ENCODE assay signal across 20 cellular contexts in the genomic region with DNA sequence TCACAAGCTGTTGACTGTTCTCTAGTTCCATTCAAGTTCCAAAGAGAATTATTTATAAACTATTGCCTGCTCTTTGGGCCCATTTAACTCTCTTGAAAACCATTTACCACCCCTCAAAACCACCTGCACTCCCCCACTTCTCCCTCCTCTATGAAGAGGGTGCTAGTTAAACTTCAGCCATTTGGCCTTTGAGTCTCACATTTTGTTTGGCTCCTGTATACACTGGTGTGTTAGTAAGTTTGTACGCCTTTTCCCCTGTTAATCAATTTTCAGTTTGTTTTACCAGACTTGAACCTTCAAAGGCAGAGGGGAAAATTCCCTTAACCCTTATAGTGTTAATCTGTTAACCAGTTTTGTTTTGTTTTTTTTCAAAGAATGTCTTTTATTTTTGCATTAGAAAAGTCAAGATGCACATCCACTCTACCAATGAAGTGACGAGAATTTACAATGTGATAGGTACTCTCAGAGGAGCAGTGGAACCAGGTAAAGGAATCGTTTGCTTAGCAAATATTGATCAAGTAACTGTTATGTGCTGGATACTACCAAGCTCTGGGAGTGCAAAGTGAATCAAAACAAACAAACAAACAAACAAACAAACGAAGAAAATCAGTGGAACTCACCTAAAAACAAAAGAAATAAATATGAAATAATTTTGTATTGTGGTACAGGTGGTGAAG. TPM values are rescaled to one million over a fixed set of nuclear protein-coding genes. Genes with fewer than 3 reads are reported as not detected.
"Had no signal": no experiment of that assay in that cellular context is flagged by ENCODE, and none has a peak within 500 bp of the region (broad histone marks: within the 10 kb centered on the region; RNA-seq: fewer than 3 reads in every experiment).

No MANE protein-coding gene starts in this region.

RNA-seq across cellular contexts. Expression of gene TRIM77, which starts 40.0 kb away (rescaled TPM):
- total RNA-seq: chondrocyte, colonic mucosa, dermis microvascular lymphatic vessel endothelial cell, endodermal cell, esophagus mucosa, esophagus squamous epithelium, gastrocnemius medialis, glomerular endothelial cell, heart right ventricle, kidney epithelial cell, left cardiac atrium, left ventricle myocardium inferior, lower leg skin, lower lobe of right lung, lung microvascular endothelial cell, mesenteric fat pad, mesothelial cell of epicardium, mucosa of descending colon, myocyte had no signal
- polyA plus RNA-seq: heart right ventricle, keratinocyte had no signal
